Comparison of ENCODE assay signal across 8 cellular contexts in the genomic region with DNA sequence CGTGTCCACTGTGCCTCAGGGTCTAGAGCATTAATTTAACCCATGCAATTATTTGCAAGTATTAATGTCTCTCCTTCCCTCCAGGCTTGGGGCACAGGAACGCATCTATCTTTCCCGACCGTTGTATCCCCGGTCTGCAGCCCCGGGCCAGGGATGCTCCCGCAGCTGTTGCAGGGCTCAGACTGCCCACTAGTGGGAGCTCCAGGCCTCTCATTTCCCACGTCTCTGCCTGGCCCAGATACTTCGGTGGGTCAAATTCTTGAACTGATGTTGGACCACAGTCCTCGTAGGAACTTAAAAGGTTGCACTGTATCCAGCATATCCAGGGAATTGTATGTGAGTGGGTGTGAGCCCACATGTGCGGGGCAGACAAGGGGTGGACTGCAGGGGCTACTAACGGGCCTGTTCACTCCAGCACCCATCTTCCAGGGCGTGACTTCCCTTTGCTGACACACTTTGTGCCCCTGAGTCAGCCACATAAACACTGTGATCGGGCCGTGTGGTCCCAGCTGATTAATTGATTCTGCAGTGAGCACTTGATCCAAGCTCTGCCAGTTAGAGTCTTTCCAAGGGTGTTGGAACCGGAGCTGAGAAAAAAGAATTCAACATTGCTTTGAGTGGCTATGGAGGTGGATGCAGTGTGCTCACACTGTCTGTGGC.
DNase-seq lines count a peak whose midpoint lies in the region; FAIRE-seq lines count a peak whose summit lies in the region.

No MANE protein-coding gene starts in this region.

- no peak for FAIRE-seq in frontal cortex (lab: Jason Lieb, UNC)

- DNase-seq in NCI-H1436 (lab: John Stamatoyannopoulos, UW) (peak; percentile 33), NCI-H1436 treated with DMSO at 0.1 percent for 48 hours (lab: John Stamatoyannopoulos, UW) (no peak), NCI-H2171 treated with DMSO at 0.1 percent for 48 hours (lab: John Stamatoyannopoulos, UW) (peak; percentile 62), activated T-cell treated with anti-CD3 and anti-CD28 coated beads for 48 hours (ENCODE audit: low read depth) (peak; percentile 51), iPS-NIHi11 (ENCODE audit: low spot score) (peak; percentile 54), frontal cortex (ENCODE audit: low spot score in 2 of 2) (no peak), A172 (ENCODE audit: low spot score) (no peak)
- DNase-seq in stimulated activated CD8-positive, alpha-beta memory T cell treated with anti-CD3 and anti-CD28 coated beads, Interleukin-2, amount 100 ng/mL, for 48 hours (ENCODE audit: low read depth in 2 of 2): peak; percentile 32 to 36

Comparison
In these comparisons a context has a peak if more than half of its experiments do, and no peak if none do; other contexts are left out.
1. DNase-seq: peak in NCI-H1436 (single experiment), NCI-H2171 treated with DMSO at 0.1 percent for 48 hours (single experiment), activated T-cell treated with anti-CD3 and anti-CD28 coated beads for 48 hours (single experiment), iPS-NIHi11 (single experiment) and stimulated activated CD8-positive, alpha-beta memory T cell treated with anti-CD3 and anti-CD28 coated beads, Interleukin-2, amount 100 ng/mL, for 48 hours (2 of 2); none in NCI-H1436 treated with DMSO at 0.1 percent for 48 hours (single experiment), frontal cortex (0 of 2) and A172 (single experiment).